ENCODE assay signal across 20 cellular contexts in the genomic region with DNA sequence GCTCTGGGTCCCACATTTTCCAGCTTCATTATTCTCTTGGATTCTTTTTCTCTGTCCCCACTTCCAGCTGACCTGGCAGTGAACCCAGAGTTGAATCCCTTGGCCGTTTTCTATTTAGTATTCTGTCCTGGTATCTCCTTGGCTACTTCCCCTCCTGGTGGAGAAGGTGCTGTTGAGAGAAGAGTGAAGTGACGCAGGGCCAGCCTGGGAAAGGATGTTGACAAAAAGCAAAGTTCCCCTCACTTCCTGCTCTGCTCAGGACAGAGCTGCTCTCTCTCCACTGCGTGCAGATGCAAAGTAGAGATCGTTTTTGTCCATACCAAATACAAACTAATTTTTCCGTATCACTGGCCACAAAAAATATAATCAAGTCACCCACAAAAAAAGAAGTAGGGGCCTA.
"Had no signal": no experiment of that assay in that cellular context is flagged by ENCODE, and none has a peak within 500 bp of the region (broad histone marks: within the 10 kb centered on the region; RNA-seq: fewer than 3 reads in every experiment).

No MANE protein-coding gene starts in this region.

- H3K9me3 ChIP-seq: esophagus squamous epithelium, prostate gland, right atrium auricular region, stomach had no signal

- H3K27me3 ChIP-seq: esophagus squamous epithelium, right atrium auricular region, stomach had no signal

- DNase-seq: activated CD4-positive, alpha-beta T cell treated with anti-CD3 and anti-CD28 coated beads, Interleukin-2, amount 10 ng/mL, durations not matched to agents 24 days and 14 days; activated CD4-positive, CD25-positive, alpha-beta regulatory T cell; activated CD8-positive, alpha-beta T cell treated with anti-CD3 and anti-CD28 coated beads for 36 hours; activated naive CD4-positive, alpha-beta T cell treated with Interleukin-2 at 50 U/mL for 16 hours; activated T-cell treated with anti-CD3 and anti-CD28 coated beads, Interleukin-2, amount 50 U/mL, for 1 hour; effector CD8-positive, alpha-beta T cell; esophagus squamous epithelium; glutamatergic neuron; left colon; nephron progenitor cell; stimulated activated CD4-positive, alpha-beta T cell treated with anti-CD3 and anti-CD28 coated beads, Interleukin-2, amount 100 ng/mL, for 48 hours; stomach; T-helper 1 cell; T-helper 9 cell; trophoblast cell had no signal

- H3K27ac ChIP-seq: esophagus squamous epithelium, prostate gland, skin epidermis, stomach had no signal

- H3K4me3 ChIP-seq: esophagus squamous epithelium, lung, prostate gland, right atrium auricular region, skin epidermis, stomach had no signal

- H3K36me3 ChIP-seq: esophagus squamous epithelium, prostate gland, right atrium auricular region, stomach had no signal

- H3K4me1 ChIP-seq: esophagus squamous epithelium, prostate gland, stomach had no signal

- ATAC-seq: activated CD8-positive, alpha-beta T cell treated with anti-CD3 and anti-CD28 coated beads for 36 hours; activated T-helper 17 cell treated with anti-CD3 and anti-CD28 coated beads, Interleukin-2, amount 50 U/mL, for 72 hours; left colon had no signal
